1 cellular context compared by ENCODE assay signal in genomic region chr1:38918568-38918967, GRCh38.
TF ChIP-seq lines count a peak whose summit lies in the region.

No MANE protein-coding gene starts in this region.

TF ChIP-seq in GM12878, 131 proteins besides CTCF, POLR2A, EP300 and RAD21:
- TF ChIP-seq JUNB (IDR thresholded peaks at IDR 0.05) (no peak), ZSCAN29 (IDR thresholded peaks at IDR 0.05) (no peak), SIX5 (IDR thresholded peaks at IDR 0.05; ENCODE audit: low read depth, low read length, severe bottlenecking) (no peak), IKZF2 (IDR thresholded peaks at IDR 0.05) (no peak), TCF7 (IDR thresholded peaks at IDR 0.05; ENCODE audit: borderline replicate concordance) (no peak), ASH2L (IDR thresholded peaks at IDR 0.05; ENCODE audit: borderline replicate concordance, low read depth) (no peak), MEF2B (IDR thresholded peaks at IDR 0.05; ENCODE audit: partially characterized antibody, poor library complexity, severe bottlenecking) (no peak), RELB (IDR thresholded peaks at IDR 0.05; ENCODE audit: low read depth) (no peak), BRCA1 (IDR thresholded peaks at IDR 0.05; ENCODE audit: low read depth, low read length) (no peak), HDGF (IDR thresholded peaks at IDR 0.05) (no peak), SMAD1 (IDR thresholded peaks at IDR 0.05; ENCODE audit: low read depth, partially characterized antibody) (no peak), ZBTB11 (CRISPR knock-in tag; IDR thresholded peaks at IDR 0.05) (no peak), ATF7 (IDR thresholded peaks at IDR 0.05; ENCODE audit: low read depth) (no peak), SREBF1 (IDR thresholded peaks at IDR 0.05; ENCODE audit: low read length) (no peak), CHD4 (IDR thresholded peaks at IDR 0.05) (no peak), YBX1 (IDR thresholded peaks at IDR 0.05) (no peak)
- TF ChIP-seq, protein P1, sequence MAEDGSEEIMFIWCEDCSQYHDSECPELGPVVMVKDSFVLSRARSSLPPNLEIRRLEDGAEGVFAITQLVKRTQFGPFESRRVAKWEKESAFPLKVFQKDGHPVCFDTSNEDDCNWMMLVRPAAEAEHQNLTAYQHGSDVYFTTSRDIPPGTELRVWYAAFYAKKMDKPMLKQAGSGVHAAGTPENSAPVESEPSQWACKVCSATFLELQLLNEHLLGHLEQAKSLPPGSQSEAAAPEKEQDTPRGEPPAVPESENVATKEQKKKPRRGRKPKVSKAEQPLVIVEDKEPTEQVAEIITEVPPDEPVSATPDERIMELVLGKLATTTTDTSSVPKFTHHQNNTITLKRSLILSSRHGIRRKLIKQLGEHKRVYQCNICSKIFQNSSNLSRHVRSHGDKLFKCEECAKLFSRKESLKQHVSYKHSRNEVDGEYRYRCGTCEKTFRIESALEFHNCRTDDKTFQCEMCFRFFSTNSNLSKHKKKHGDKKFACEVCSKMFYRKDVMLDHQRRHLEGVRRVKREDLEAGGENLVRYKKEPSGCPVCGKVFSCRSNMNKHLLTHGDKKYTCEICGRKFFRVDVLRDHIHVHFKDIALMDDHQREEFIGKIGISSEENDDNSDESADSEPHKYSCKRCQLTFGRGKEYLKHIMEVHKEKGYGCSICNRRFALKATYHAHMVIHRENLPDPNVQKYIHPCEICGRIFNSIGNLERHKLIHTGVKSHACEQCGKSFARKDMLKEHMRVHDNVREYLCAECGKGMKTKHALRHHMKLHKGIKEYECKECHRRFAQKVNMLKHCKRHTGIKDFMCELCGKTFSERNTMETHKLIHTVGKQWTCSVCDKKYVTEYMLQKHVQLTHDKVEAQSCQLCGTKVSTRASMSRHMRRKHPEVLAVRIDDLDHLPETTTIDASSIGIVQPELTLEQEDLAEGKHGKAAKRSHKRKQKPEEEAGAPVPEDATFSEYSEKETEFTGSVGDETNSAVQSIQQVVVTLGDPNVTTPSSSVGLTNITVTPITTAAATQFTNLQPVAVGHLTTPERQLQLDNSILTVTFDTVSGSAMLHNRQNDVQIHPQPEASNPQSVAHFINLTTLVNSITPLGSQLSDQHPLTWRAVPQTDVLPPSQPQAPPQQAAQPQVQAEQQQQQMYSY (CRISPR knock-in tag; IDR thresholded peaks at IDR 0.05): no peak
- TF ChIP-seq, protein P2, sequence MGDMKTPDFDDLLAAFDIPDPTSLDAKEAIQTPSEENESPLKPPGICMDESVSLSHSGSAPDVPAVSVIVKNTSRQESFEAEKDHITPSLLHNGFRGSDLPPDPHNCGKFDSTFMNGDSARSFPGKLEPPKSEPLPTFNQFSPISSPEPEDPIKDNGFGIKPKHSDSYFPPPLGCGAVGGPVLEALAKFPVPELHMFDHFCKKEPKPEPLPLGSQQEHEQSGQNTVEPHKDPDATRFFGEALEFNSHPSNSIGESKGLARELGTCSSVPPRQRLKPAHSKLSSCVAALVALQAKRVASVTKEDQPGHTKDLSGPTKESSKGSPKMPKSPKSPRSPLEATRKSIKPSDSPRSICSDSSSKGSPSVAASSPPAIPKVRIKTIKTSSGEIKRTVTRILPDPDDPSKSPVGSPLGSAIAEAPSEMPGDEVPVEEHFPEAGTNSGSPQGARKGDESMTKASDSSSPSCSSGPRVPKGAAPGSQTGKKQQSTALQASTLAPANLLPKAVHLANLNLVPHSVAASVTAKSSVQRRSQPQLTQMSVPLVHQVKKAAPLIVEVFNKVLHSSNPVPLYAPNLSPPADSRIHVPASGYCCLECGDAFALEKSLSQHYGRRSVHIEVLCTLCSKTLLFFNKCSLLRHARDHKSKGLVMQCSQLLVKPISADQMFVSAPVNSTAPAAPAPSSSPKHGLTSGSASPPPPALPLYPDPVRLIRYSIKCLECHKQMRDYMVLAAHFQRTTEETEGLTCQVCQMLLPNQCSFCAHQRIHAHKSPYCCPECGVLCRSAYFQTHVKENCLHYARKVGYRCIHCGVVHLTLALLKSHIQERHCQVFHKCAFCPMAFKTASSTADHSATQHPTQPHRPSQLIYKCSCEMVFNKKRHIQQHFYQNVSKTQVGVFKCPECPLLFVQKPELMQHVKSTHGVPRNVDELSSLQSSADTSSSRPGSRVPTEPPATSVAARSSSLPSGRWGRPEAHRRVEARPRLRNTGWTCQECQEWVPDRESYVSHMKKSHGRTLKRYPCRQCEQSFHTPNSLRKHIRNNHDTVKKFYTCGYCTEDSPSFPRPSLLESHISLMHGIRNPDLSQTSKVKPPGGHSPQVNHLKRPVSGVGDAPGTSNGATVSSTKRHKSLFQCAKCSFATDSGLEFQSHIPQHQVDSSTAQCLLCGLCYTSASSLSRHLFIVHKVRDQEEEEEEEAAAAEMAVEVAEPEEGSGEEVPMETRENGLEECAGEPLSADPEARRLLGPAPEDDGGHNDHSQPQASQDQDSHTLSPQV (IDR thresholded peaks at IDR 0.05): no peak
